8 cellular contexts compared by ENCODE assay signal in genomic region chr4:165256081-165256659, GRCh38. TPM values are rescaled to one million over a fixed set of nuclear protein-coding genes. Genes with fewer than 3 reads are reported as not detected.
A peak's percentile ranks its signal among the peaks of the same experiment; 100 is the strongest.
DNase-seq lines count a peak whose midpoint lies in the region; ATAC-seq, FAIRE-seq and TF ChIP-seq lines count a peak whose summit lies in the region.
"Not testable (repeated sequence)": the region's sequence is repeated elsewhere in the genome, so short reads cannot be mapped to it uniquely, and the experiment has no call there.

No MANE protein-coding gene starts in this region.

- TF ChIP-seq POLR2A in GM12878 (IDR thresholded peaks at IDR 0.05; ENCODE audit: low read depth, low read length) = not testable (repeated sequence)

- H3K79me2 ChIP-seq in GM12878 (ENCODE audit: control insufficient read depth, insufficient read depth, low read length) = not testable (repeated sequence)

- H3K36me3 ChIP-seq in BLaER1 treated with 17β-estradiol and CSF1 and Interleukin-3, amounts not matched to agents 10 nM and 100 nM; GM12878 (ENCODE audit: control insufficient read depth in 2 of 2, insufficient read depth in 2 of 2, low read length in 1 of 2): not testable (repeated sequence)

- POLR2A ChIA-PET in activated B cell treated with CpG ODN at 0.5 μM for 24 hours (lab: Charles Lee) = not testable (repeated sequence)
- POLR2A ChIA-PET in GM12878 (lab: Charles Lee) = interaction anchor here (0.6 to 1.1 kb wide), 3 partner anchors 16 to 73 kb away, joined by 3 to 5 read pairs (median 5); no protein-coding TSS in a partner anchor

- RAD21 ChIA-PET in GM12878 (lab: Charles Lee; ENCODE audit: unreplicated experiment) = not testable (repeated sequence)

- H3K36me3 Mint-ChIP-seq in activated B cell treated with CpG ODN at 0.5 μM for 24 hours (ENCODE audit: low read depth) = not testable (repeated sequence)

- not testable (repeated sequence) for H3K27me3 ChIP-seq in BLaER1 treated with 17β-estradiol and CSF1 and Interleukin-3, amounts not matched to agents 10 nM and 100 nM; GM12878 (replicated peaks in 1 of 2; ENCODE audit: control insufficient read depth in 2 of 2, insufficient read depth in 2 of 2, low read length in 1 of 2)

- peak overlapping the region; percentile 54 to 99 (median 93); a peak in 21 of 22 replicates for H3K27ac ChIP-seq in BLaER1 treated with 17β-estradiol and CSF1 and Interleukin-3, amounts not matched to agents 10 nM and 100 nM
- not testable (repeated sequence) for H3K27ac ChIP-seq in GM12878 (ENCODE audit: control insufficient read depth, insufficient read depth)

- H3K27ac Mint-ChIP-seq in activated B cell treated with CpG ODN at 0.5 μM for 24 hours = peak overlapping the region; percentile 5

- 76% methylated on average over 7 of the region's 7 CpGs for WGBS in GM12878 (ENCODE audit: insufficient coverage, insufficient replicate concordance, low lambda C conversion rate, missing lambda C conversion rate)

- peak overlapping the region; percentile 77 to 96 (median 89) for H3K4me2 ChIP-seq in BLaER1 treated with 17β-estradiol and CSF1 and Interleukin-3, amounts not matched to agents 10 nM and 100 nM
- H3K4me2 ChIP-seq in GM12878 (ENCODE audit: control insufficient read depth, insufficient read depth) = not testable (repeated sequence)

- H3K4me1 ChIP-seq in BLaER1 treated with 17β-estradiol and CSF1 and Interleukin-3, amounts not matched to agents 10 nM and 100 nM = peaks cover 70 to 86% (median 76%) of the 10 kb centered on the region in 10 experiments
- not testable (repeated sequence) for H3K4me1 ChIP-seq in GM12878 (ENCODE audit: control insufficient read depth, insufficient read depth, low read length)

- not testable (repeated sequence) for BruUV-seq in GM12878 (replicated peaks; lab: Mats Ljungman, UMichigan)

- H2AFZ ChIP-seq in GM12878 (ENCODE audit: control insufficient read depth, low read depth, low read length) = not testable (repeated sequence)

- H3K9ac ChIP-seq in BLaER1 treated with 17β-estradiol and CSF1 and Interleukin-3, amounts not matched to agents 10 nM and 100 nM = peak overlapping the region in 10 of 11 experiments; percentile 18 to 88 (median 82); a peak in 20 of 22 replicates
- not testable (repeated sequence) for H3K9ac ChIP-seq in GM12878 (ENCODE audit: control insufficient read depth, insufficient read depth, low read length)

- intact Hi-C loops in activated B cell treated with CpG ODN at 0.5 μM for 24 hours (cut with micrococcal nuclease) = loop anchor here (5.0 to 10.0 kb wide), 2 partner anchors 41 to 51 kb away; partner anchors contain the start of gene KLHL2
- intact Hi-C loops in GM12878 (cut with micrococcal nuclease; ENCODE audit: unreplicated experiment) = not testable (repeated sequence)

- in situ Hi-C loops in GM12878 (cut with MboI) = not testable (repeated sequence)

- H3K4me3 ChIP-seq in BLaER1 treated with 17β-estradiol and CSF1 and Interleukin-3, amounts not matched to agents 10 nM and 100 nM = peak overlapping the region; percentile 16 to 60 (median 46); a peak in 18 of 20 replicates
- H3K4me3 ChIP-seq in GM12878 = not testable (repeated sequence)

- SMC1A ChIA-PET in GM12878 (lab: Charles Lee; ENCODE audit: uncharacterized antibody, unreplicated experiment) = interaction anchor here (1.2 to 1.7 kb wide), 3 partner anchors 21 to 75 kb away, joined by 3 to 7 read pairs (median 3); no protein-coding TSS in a partner anchor

- peak; percentile 65 for DNase-seq in NCI-H446 treated with DMSO at 0.1 percent for 48 hours (lab: John Stamatoyannopoulos, UW)
- DNase-seq in activated B cell treated with CpG ODN at 0.5 μM for 24 hours; GM12878 (ENCODE audit: low read depth, low spot score): not testable (repeated sequence)
- DNase-seq in inferior parietal cortex (ENCODE audit: extremely low spot score) = peak; percentile 71
- DNase-seq in occipital lobe (lab: John Stamatoyannopoulos, UW) = peak; percentile 2

- H3K9me3 ChIP-seq in BLaER1 treated with 17β-estradiol and CSF1 and Interleukin-3, amounts not matched to agents 10 nM and 100 nM (replicated peaks in 1 of 11); GM12878 (replicated peaks; ENCODE audit: control insufficient read depth, insufficient read depth, low read length): not testable (repeated sequence)

- not testable (repeated sequence) for TF ChIP-seq CTCF in activated B cell treated with CpG ODN at 0.5 μM for 24 hours (IDR thresholded peaks at IDR 0.05); GM12878 (IDR thresholded peaks at IDR 0.05 in 2 of 3, conservative IDR thresholded peaks at IDR 0.05 in 1 of 3; ENCODE audit: control insufficient read depth in 2 of 3, extremely low read depth in 1 of 3, insufficient read depth in 1 of 3, low read depth in 3 of 3, low read length in 3 of 3)

- not testable (repeated sequence) for H3K27me3 Mint-ChIP-seq in activated B cell treated with CpG ODN at 0.5 μM for 24 hours

- not testable (repeated sequence) for FAIRE-seq in GM12878 (lab: Jason Lieb, UNC)

- H3K4me1 Mint-ChIP-seq in activated B cell treated with CpG ODN at 0.5 μM for 24 hours = peaks cover 38% of the 10 kb centered on the region

- H3K9me3 Mint-ChIP-seq in activated B cell treated with CpG ODN at 0.5 μM for 24 hours = not testable (repeated sequence)

- H4K20me1 ChIP-seq in BLaER1 treated with 17β-estradiol and CSF1 and Interleukin-3, amounts not matched to agents 10 nM and 100 nM; GM12878 (ENCODE audit: control insufficient read depth, insufficient read depth): not testable (repeated sequence)

- H3K4me3 Mint-ChIP-seq in activated B cell treated with CpG ODN at 0.5 μM for 24 hours = not testable (repeated sequence)

- not testable (repeated sequence) for TF ChIP-seq EP300 in GM12878 (IDR thresholded peaks at IDR 0.05; ENCODE audit: borderline replicate concordance in 1 of 2, control insufficient read depth in 1 of 2, low read depth in 2 of 2, low read length in 2 of 2)

- CTCF ChIA-PET in activated B cell treated with CpG ODN at 0.5 μM for 24 hours (lab: Charles Lee) = not testable (repeated sequence)
- CTCF ChIA-PET in GM12878 (lab: Yijun Ruan, JAX) = interaction anchor here (0.6 kb wide), 1 partner anchor 75 kb away, joined by 3 read pairs; no protein-coding TSS in a partner anchor

- ATAC-seq in GM19452 (IDR thresholded peaks at IDR 0.05; ENCODE audit: unreplicated experiment) = peak; percentile 22
- ATAC-seq in HG03378 (IDR thresholded peaks at IDR 0.05; ENCODE audit: unreplicated experiment) = peak; percentile 2
- not testable (repeated sequence) for ATAC-seq in activated B cell treated with CpG ODN at 0.5 μM for 24 hours (ENCODE audit: low read depth)
- peak; percentile 9; the same call in 1 of the 3 replicates for ATAC-seq in GM12878

- not testable (repeated sequence) for TF ChIP-seq RAD21 in GM12878 (IDR thresholded peaks at IDR 0.05; ENCODE audit: insufficient read depth, low read depth, low read length)

RNA-seq across cellular contexts. Expression of gene KLHL2, which starts 48.8 kb away (rescaled TPM):
- 21.5 and 21.9 TPM in 2 replicates for total RNA-seq in activated B cell treated with CpG ODN at 0.5 μM for 24 hours
- 30.2 and 36.1 TPM in 2 replicates for total RNA-seq in GM12878 (2013; cell fraction: nucleolus; rRNA removed)
- total RNA-seq in GM12878 (2014; rRNA removed) = 12.8 and 15.4 TPM in 2 replicates
- total RNA-seq in GM12878 (2014; rRNA removed; fragmentation: Illumina TruSeq; extraction: Trizol) = 14.6 and 15.8 TPM in 2 replicates
- total RNA-seq in GM12878 (2021) = 15.6 and 18.9 TPM in 2 replicates
- polyA plus RNA-seq in GM12878 (2011; ENCODE audit: low read depth) = 8.8 TPM
- polyA plus RNA-seq in GM12878 (2011; rRNA removed) = 22.8 and 31.2 TPM in 2 replicates
- polyA plus RNA-seq in GM12878 (2011; cell fraction: cytosol; rRNA removed) = 8.3 and 9.6 TPM in 2 replicates
- polyA plus RNA-seq in GM12878 (2011; cell fraction: nucleus; rRNA removed) = 14.6 and 18.6 TPM in 2 replicates
- 9.3 and 13.2 TPM in 2 replicates for polyA plus RNA-seq in GM12878 (2012)
- 12.9 and 19.2 TPM in 2 replicates for polyA plus RNA-seq in GM12878 (2014; fragmentation: Illumina TruSeq; extraction: Trizol)
- polyA plus RNA-seq in GM12878 (2014; fragmentation: Nextera tagmentation; extraction: Ambion mirVana) = 1 to 10 TPM; 8.6 TPM
- 12.4 and 17.5 TPM in 2 replicates for polyA plus RNA-seq in GM12878 (2014; rRNA removed)
- polyA plus RNA-seq in GM12878 (2016; fragmentation: Nextera tagmentation; extraction: Ambion mirVana) = 10 to 100 TPM in 1 of 2 experiments, 1 to 10 TPM in 1; 4.8 to 12.0 TPM
- 11.7 and 19.6 TPM in 2 replicates for polyA minus RNA-seq in GM12878 (2011; rRNA and poly(A)+ RNA removed)
- 4.6 and 8.0 TPM in 2 replicates for polyA minus RNA-seq in GM12878 (2011; cell fraction: cytosol; rRNA and poly(A)+ RNA removed)
- 8.0 and 11.8 TPM in 2 replicates for polyA minus RNA-seq in GM12878 (2011; cell fraction: nucleus; rRNA and poly(A)+ RNA removed)
- total RNA-seq in occipital lobe = 62.5 TPM
